Comparison of ENCODE assay signal across 23 cellular contexts in the genomic region with DNA sequence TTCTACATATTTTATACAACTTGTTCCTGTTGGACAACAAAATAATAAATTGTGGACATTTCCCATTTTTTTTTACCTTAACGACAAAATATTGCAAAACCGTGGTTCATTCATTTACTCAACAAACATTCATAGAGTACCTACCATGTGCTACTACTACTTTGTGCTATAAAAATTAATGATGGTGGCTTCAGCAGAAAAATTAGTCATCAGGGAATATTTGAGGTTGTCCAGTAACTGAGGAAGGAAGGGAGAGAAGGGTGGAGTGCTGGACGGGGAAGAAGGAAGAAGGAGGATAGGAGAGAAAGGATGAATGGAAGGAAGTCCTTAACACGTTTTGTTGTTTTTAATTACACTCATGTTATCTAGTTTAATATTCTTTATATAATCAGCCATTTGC.
"Had no signal": no experiment of that assay in that cellular context is flagged by ENCODE, and none has a peak within 500 bp of the region (broad histone marks: within the 10 kb centered on the region; RNA-seq: fewer than 3 reads in every experiment).

No MANE protein-coding gene starts in this region.

- ATAC-seq: activated CD8-positive, alpha-beta T cell treated with anti-CD3 and anti-CD28 coated beads for 36 hours; activated T-helper 17 cell treated with anti-CD3 and anti-CD28 coated beads, Interleukin-2, amount 50 U/mL, for 72 hours; body of pancreas; gastrocnemius medialis; naive thymus-derived CD8-positive, alpha-beta T cell had no signal

- H3K9me3 Mint-ChIP-seq: activated B cell treated with CpG ODN at 0.5 μM for 24 hours; activated CD8-positive, alpha-beta T cell treated with anti-CD3 and anti-CD28 coated beads for 36 hours; activated naive CD8-positive, alpha-beta T cell treated with anti-CD3 and anti-CD28 coated beads, Interleukin-2, amount 10 ng/mL, durations not matched to agents 7 days and 5 days; activated T-helper 17 cell treated with anti-CD3 and anti-CD28 coated beads, Interleukin-2, amount 50 U/mL, for 72 hours; endodermal cell; naive thymus-derived CD8-positive, alpha-beta T cell; type B pancreatic cell had no signal

- DNase-seq: activated B cell treated with CpG ODN at 0.5 μM for 24 hours; activated CD4-positive, alpha-beta T cell treated with anti-CD3 and anti-CD28 coated beads, Interleukin-2, amount 10 ng/mL, durations not matched to agents 24 days and 14 days; activated CD8-positive, alpha-beta T cell treated with anti-CD3 and anti-CD28 coated beads for 36 hours; activated naive CD4-positive, alpha-beta T cell; activated naive CD8-positive, alpha-beta T cell treated with anti-CD3 and anti-CD28 coated beads, Interleukin-2, amount 10 ng/mL, durations not matched to agents 7 days and 5 days; activated T-cell treated with anti-CD3 and anti-CD28 coated beads, Interleukin-2, amount 50 U/mL, for 1 hour; body of pancreas; endodermal cell; erythroblast; gastrocnemius medialis; head of caudate nucleus; naive thymus-derived CD8-positive, alpha-beta T cell; stimulated activated CD4-positive, alpha-beta T cell treated with anti-CD3 and anti-CD28 coated beads, Interleukin-15, amount 100 ng/mL, for 24 hours; stimulated activated CD4-positive, alpha-beta T cell treated with anti-CD3 and anti-CD28 coated beads, Interleukin-2, amount 100 ng/mL, for 48 hours; stomach; T-helper 1 cell; T-helper 9 cell; testis had no signal

- H3K27ac Mint-ChIP-seq: activated B cell treated with CpG ODN at 0.5 μM for 24 hours; activated CD4-positive, alpha-beta T cell treated with anti-CD3 and anti-CD28 coated beads, Interleukin-2, amount 10 ng/mL, durations not matched to agents 24 days and 14 days; activated CD8-positive, alpha-beta T cell treated with anti-CD3 and anti-CD28 coated beads for 36 hours; activated naive CD8-positive, alpha-beta T cell treated with anti-CD3 and anti-CD28 coated beads, Interleukin-2, amount 10 ng/mL, durations not matched to agents 7 days and 5 days; activated T-helper 17 cell treated with anti-CD3 and anti-CD28 coated beads, Interleukin-2, amount 50 U/mL, for 72 hours; endodermal cell; naive thymus-derived CD8-positive, alpha-beta T cell; type B pancreatic cell had no signal

- H3K27me3 ChIP-seq: body of pancreas, gastrocnemius medialis, neutrophil, right atrium auricular region, stomach, testis had no signal

- H3K36me3 ChIP-seq: gastrocnemius medialis, neutrophil had no signal

- H3K4me3 Mint-ChIP-seq: activated B cell treated with CpG ODN at 0.5 μM for 24 hours; activated CD4-positive, alpha-beta T cell treated with anti-CD3 and anti-CD28 coated beads, Interleukin-2, amount 10 ng/mL, durations not matched to agents 24 days and 14 days; activated CD8-positive, alpha-beta T cell treated with anti-CD3 and anti-CD28 coated beads for 36 hours; activated naive CD8-positive, alpha-beta T cell treated with anti-CD3 and anti-CD28 coated beads, Interleukin-2, amount 10 ng/mL, durations not matched to agents 7 days and 5 days; activated T-helper 17 cell treated with anti-CD3 and anti-CD28 coated beads, Interleukin-2, amount 50 U/mL, for 72 hours; endodermal cell; naive thymus-derived CD8-positive, alpha-beta T cell; type B pancreatic cell had no signal

- H3K27ac ChIP-seq: body of pancreas, neutrophil, testis had no signal

- H3K27me3 Mint-ChIP-seq: activated B cell treated with CpG ODN at 0.5 μM for 24 hours; activated CD4-positive, alpha-beta T cell treated with anti-CD3 and anti-CD28 coated beads, Interleukin-2, amount 10 ng/mL, durations not matched to agents 24 days and 14 days; activated CD8-positive, alpha-beta T cell treated with anti-CD3 and anti-CD28 coated beads for 36 hours; activated naive CD8-positive, alpha-beta T cell treated with anti-CD3 and anti-CD28 coated beads, Interleukin-2, amount 10 ng/mL, durations not matched to agents 7 days and 5 days; activated T-helper 17 cell treated with anti-CD3 and anti-CD28 coated beads, Interleukin-2, amount 50 U/mL, for 72 hours; naive thymus-derived CD8-positive, alpha-beta T cell; type B pancreatic cell had no signal

- H3K4me3 ChIP-seq: body of pancreas, gastrocnemius medialis, right atrium auricular region, skin epidermis, stomach, testis had no signal
